Comparison of ENCODE assay signal across 24 cellular contexts in the genomic region with DNA sequence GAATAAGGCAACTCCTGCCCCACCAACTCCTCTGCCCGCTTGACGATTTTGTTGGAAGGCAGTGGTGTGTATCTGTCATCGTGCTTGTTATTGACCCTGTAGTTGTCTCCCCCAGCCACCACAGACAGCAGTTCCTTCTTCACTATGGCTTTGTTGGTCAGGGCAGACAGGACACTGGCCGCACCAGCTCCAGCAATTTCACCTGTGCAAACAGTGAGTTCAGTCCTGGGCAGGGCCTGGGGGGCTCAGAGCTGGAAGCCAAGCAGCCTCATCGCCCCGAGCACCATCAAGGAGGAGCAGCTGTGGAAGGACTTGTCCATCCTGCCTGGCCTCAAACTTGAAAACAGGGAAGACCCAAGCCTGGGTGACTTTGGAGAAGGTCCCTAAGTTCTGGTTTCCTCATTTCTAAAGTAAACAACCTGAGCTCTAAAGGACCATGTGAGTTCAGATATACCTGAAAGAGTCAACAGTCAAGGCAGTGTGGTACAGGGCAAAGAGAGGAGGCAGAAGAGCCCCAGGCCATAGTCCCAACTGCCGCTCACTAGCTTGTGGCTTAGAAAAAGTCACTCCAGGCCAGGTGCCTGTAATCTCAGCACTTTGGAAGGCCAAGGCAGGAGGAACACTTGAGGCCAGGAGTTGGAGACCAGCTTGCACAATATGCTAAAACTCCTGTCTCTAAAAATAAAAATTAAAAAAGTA. TPM values are rescaled to one million over a fixed set of nuclear protein-coding genes. Genes with fewer than 3 reads are reported as not detected.
"Had no signal": no experiment of that assay in that cellular context is flagged by ENCODE, and none has a peak within 500 bp of the region (broad histone marks: within the 10 kb centered on the region; RNA-seq: fewer than 3 reads in every experiment).

No MANE protein-coding gene starts in this region.

- H3K9me3 Mint-ChIP-seq: stimulated activated naive CD8-positive, alpha-beta T cell treated with anti-CD3 and anti-CD28 coated beads, Interleukin-15, amount 100 ng/mL, for 72 hours had no signal

- H3K9me3 ChIP-seq: esophagus squamous epithelium, psoas muscle, right lobe of liver, spleen, thoracic aorta had no signal

- H3K4me1 ChIP-seq: psoas muscle had no signal

- FAIRE-seq: endothelial cell of umbilical vein, urothelium cell line had no signal

- H3K27me3 ChIP-seq: esophagus squamous epithelium, right lobe of liver, spleen had no signal

- H3K27ac ChIP-seq: esophagus squamous epithelium, psoas muscle, right lobe of liver, spleen, thoracic aorta had no signal

- H3K27ac Mint-ChIP-seq: activated naive CD8-positive, alpha-beta T cell; stimulated activated naive CD8-positive, alpha-beta T cell treated with anti-CD3 and anti-CD28 coated beads, Interleukin-15, amount 100 ng/mL, for 72 hours had no signal

- H3K4me3 ChIP-seq: esophagus squamous epithelium, psoas muscle, right lobe of liver, spleen, thoracic aorta had no signal

- H3K36me3 Mint-ChIP-seq: activated naive CD8-positive, alpha-beta T cell had no signal

- H3K36me3 ChIP-seq: esophagus squamous epithelium, right lobe of liver, spleen, thoracic aorta had no signal

- H3K27me3 Mint-ChIP-seq: activated naive CD8-positive, alpha-beta T cell; stimulated activated naive CD8-positive, alpha-beta T cell treated with anti-CD3 and anti-CD28 coated beads, Interleukin-15, amount 100 ng/mL, for 72 hours had no signal

- H3K4me3 Mint-ChIP-seq: activated naive CD8-positive, alpha-beta T cell; stimulated activated naive CD8-positive, alpha-beta T cell treated with anti-CD3 and anti-CD28 coated beads, Interleukin-15, amount 100 ng/mL, for 72 hours had no signal

- DNase-seq: activated CD4-positive, alpha-beta T cell treated with anti-CD3 and anti-CD28 coated beads, Interleukin-2, amount 50 U/mL, for 48 hours; activated effector memory CD4-positive, alpha-beta T cell treated with anti-CD3 and anti-CD28 coated beads, Interleukin-2, amount 50 U/mL, for 16 hours; activated T-cell treated with anti-CD3 and anti-CD28 coated beads, Interleukin-2, amount 50 U/mL, for 48 hours; amniotic stem cell; caudate nucleus; cortex of kidney; effector CD8-positive, alpha-beta T cell; esophagus squamous epithelium; glutamatergic neuron; psoas muscle; right lobe of liver; spleen; stimulated activated CD4-positive, alpha-beta T cell treated with anti-CD3 and anti-CD28 coated beads, Interleukin-1b, Interleukin-23, amount 100 ng/mL, for 48 hours; stimulated activated naive CD8-positive, alpha-beta T cell treated with anti-CD3 and anti-CD28 coated beads, Interleukin-15, amount 100 ng/mL, for 72 hours; SW 1271 had no signal

RNA-seq across cellular contexts. Expression of a gene that starts 4.6 kb away (rescaled TPM):
- total RNA-seq: endothelial cell of umbilical vein, fibroblast of villous mesenchyme, kidney epithelial cell, liver, osteoblast, psoas muscle, thoracic aorta had no signal
- polyA plus RNA-seq: neural cell had no signal

RNA-seq across cellular contexts. Expression of a gene that starts 22.0 kb away (rescaled TPM):
- polyA plus RNA-seq: neural cell had no signal

RNA-seq across cellular contexts. Expression of a gene that starts 52.7 kb away (rescaled TPM):
- total RNA-seq: endothelial cell of umbilical vein, esophagus squamous epithelium, fibroblast of villous mesenchyme, kidney epithelial cell had no signal
- polyA plus RNA-seq: endothelial cell of umbilical vein, neural cell had no signal

RNA-seq across cellular contexts. Expression of a gene that starts 55.6 kb away (rescaled TPM):
- polyA plus RNA-seq: neural cell had no signal
